30 cellular contexts compared by ENCODE assay signal in the genomic region with DNA sequence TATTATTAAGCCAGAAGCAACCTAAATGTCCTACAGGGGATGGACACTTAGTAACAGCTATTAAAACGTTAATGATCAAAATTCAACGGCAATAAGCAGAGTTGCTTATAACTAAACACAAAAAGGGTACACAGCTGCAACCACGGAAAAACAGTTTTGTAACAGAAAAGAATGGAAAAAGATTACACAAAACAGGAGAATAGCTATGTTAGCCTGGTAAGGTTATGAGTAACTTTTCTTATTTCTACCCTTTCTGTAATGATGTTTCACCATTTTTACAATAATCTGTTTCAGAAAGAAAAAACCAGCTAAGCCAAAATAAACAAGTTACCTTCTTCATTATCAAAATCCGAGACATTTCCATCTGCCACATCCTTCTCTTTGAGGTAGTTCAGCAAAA.
"Had no signal": no experiment of that assay in that cellular context is flagged by ENCODE, and none has a peak within 500 bp of the region (broad histone marks: within the 10 kb centered on the region; RNA-seq: fewer than 3 reads in every experiment).

No MANE protein-coding gene starts in this region.

- H3K27ac ChIP-seq: coronary artery, esophagus muscularis mucosa, heart right ventricle, left lung, neural progenitor cell, prostate gland, right atrium auricular region, stomach, thyroid gland had no signal

- H3K9me3 Mint-ChIP-seq: naive thymus-derived CD4-positive, alpha-beta T cell; nephron; neural progenitor cell; type B pancreatic cell had no signal

- ATAC-seq: heart right ventricle; left cardiac atrium; left lung; naive thymus-derived CD4-positive, alpha-beta T cell; sciatic nerve had no signal

- FAIRE-seq: endothelial cell of umbilical vein, islet of Langerhans had no signal

- H3K36me3 ChIP-seq: neural progenitor cell had no signal

- H3K27me3 ChIP-seq: esophagus muscularis mucosa, heart right ventricle, left lung, neural progenitor cell, right atrium auricular region, stomach, thyroid gland had no signal

- H3K27ac Mint-ChIP-seq: nephron, neural progenitor cell, type B pancreatic cell had no signal

- H3K27me3 Mint-ChIP-seq: naive thymus-derived CD4-positive, alpha-beta T cell; type B pancreatic cell had no signal

- H3K4me1 ChIP-seq: esophagus muscularis mucosa, left lung, neural progenitor cell, prostate gland, right atrium auricular region, thyroid gland had no signal

- H3K9me3 ChIP-seq: esophagus muscularis mucosa, heart right ventricle, left lung, prostate gland, right atrium auricular region, stomach, thyroid gland had no signal

- H3K4me3 Mint-ChIP-seq: naive thymus-derived CD4-positive, alpha-beta T cell; nephron; neural progenitor cell; type B pancreatic cell had no signal

- DNase-seq: dermis blood vessel endothelial cell; effector memory CD4-positive, alpha-beta T cell; foreskin melanocyte; glutamatergic neuron; heart right ventricle; hippocampal formation; left cardiac atrium; left lung; mammary epithelial cell; mesendoderm; midbrain; naive thymus-derived CD4-positive, alpha-beta T cell; stimulated activated CD4-positive, alpha-beta T cell treated with anti-CD3 and anti-CD28 coated beads, Interleukin-12 subunit alpha, Interleukin-12 subunit beta, amount 100 ng/mL, for 4 hours; stimulated activated CD4-positive, alpha-beta T cell treated with anti-CD3 and anti-CD28 coated beads, Interleukin-1b, Interleukin-23, amount 100 ng/mL, for 48 hours; stimulated activated CD4-positive, alpha-beta T cell treated with anti-CD3 and anti-CD28 coated beads, Interleukin-4, amount 100 ng/mL, for 1 hour; stimulated activated CD8-positive, alpha-beta memory T cell treated with anti-CD3 and anti-CD28 coated beads, Interleukin-4, amount 100 ng/mL, for 48 hours; stimulated activated naive CD4-positive, alpha-beta T cell treated with Interleukin-2 at 50 U/mL for 16 hours; stomach; thyroid gland had no signal

- H3K4me3 ChIP-seq: coronary artery, esophagus muscularis mucosa, heart right ventricle, left lung, neural progenitor cell, prostate gland, right atrium auricular region, smooth muscle cell, stomach, thyroid gland had no signal
